14 cellular contexts compared by ENCODE assay signal in the genomic region with DNA sequence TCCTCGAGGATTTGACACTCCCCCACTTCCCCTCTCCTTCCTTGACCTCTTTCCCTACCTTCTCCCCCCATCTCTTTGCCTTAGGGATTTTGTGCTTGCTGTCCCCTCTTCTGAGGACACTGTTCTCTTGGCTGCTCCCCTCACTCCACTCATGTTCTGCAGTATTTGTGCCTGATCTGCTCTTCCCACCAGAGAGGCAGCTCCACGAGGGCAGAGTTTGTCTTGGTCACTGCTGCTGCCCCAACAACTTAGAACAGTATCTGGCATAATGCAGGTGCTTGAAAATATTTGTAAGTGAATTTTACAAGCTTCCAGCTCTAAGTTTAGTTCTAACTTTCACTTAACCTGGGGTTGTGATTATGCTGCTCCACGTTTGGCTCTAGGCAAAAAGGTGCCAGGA. TPM values are rescaled to one million over a fixed set of nuclear protein-coding genes. Genes with fewer than 3 reads are reported as not detected.
DNase-seq lines count a peak whose midpoint lies in the region; ATAC-seq, FAIRE-seq and TF ChIP-seq lines count a peak whose summit lies in the region.
"Had no signal": no experiment of that assay in that cellular context is flagged by ENCODE, and none has a peak within 500 bp of the region (broad histone marks: within the 10 kb centered on the region; RNA-seq: fewer than 3 reads in every experiment).

No MANE protein-coding gene starts in this region.

- intact Hi-C loops in GM12878 (cut with micrococcal nuclease; ENCODE audit: unreplicated experiment), result no loop called here

- no peak for TF ChIP-seq CTCF in GM12878 (IDR thresholded peaks at IDR 0.05 in 2 of 3, conservative IDR thresholded peaks at IDR 0.05 in 1 of 3; ENCODE audit: control insufficient read depth in 2 of 3, extremely low read depth in 1 of 3, insufficient read depth in 1 of 3, low read depth in 3 of 3, low read length in 3 of 3)

- H3K4me1 ChIP-seq in GM12878 (ENCODE audit: control insufficient read depth, insufficient read depth, low read length), result peaks cover 62% of the 10 kb centered on the region
- H3K4me1 ChIP-seq: Caco-2 had no signal

- no peaks in the 10 kb centered on the region for H4K20me1 ChIP-seq in GM12878 (ENCODE audit: control insufficient read depth, insufficient read depth)

- H3K27ac Mint-ChIP-seq in T-helper 1 cell treated with Interleukin-12 subunit alpha and Interleukin-12 subunit beta and Interleukin-4 antibody, amounts not matched to agents 30 μg/mL and 1 μg/mL, for 36 hours, result peak overlapping the region; percentile 95
- H3K27ac Mint-ChIP-seq: H9 had no signal

- H3K27ac ChIP-seq in KOPT-K1 (ENCODE audit: low read depth, low read length, poor library complexity, severe bottlenecking) (peak overlapping the region; percentile 20), GM12878 (ENCODE audit: control insufficient read depth, insufficient read depth) (peak overlapping the region; percentile 89), skin epidermis (peak overlapping the region in 16 of 21 experiments; percentile 8 to 77 (median 53))

- peak overlapping the region; percentile 70 for H3K9ac ChIP-seq in GM12878 (ENCODE audit: control insufficient read depth, insufficient read depth, low read length)

- H3K27me3 ChIP-seq in GM12878 (replicated peaks in 1 of 2; ENCODE audit: control insufficient read depth in 2 of 2, insufficient read depth in 2 of 2, low read length in 1 of 2) (no peaks in the 10 kb centered on the region), H7 (ENCODE audit: control insufficient read depth, insufficient read depth, low read length) (no peaks in the 10 kb centered on the region)

- no peaks in the 10 kb centered on the region for H3K27me3 Mint-ChIP-seq in T-helper 1 cell treated with Interleukin-12 subunit alpha and Interleukin-12 subunit beta and Interleukin-4 antibody, amounts not matched to agents 30 μg/mL and 1 μg/mL, for 36 hours (ENCODE audit: low read depth)

- TF ChIP-seq RAD21 in GM12878 (IDR thresholded peaks at IDR 0.05; ENCODE audit: insufficient read depth, low read depth, low read length), result no peak

- no peaks in the 10 kb centered on the region for H3K9me3 ChIP-seq in KOPT-K1 (ENCODE audit: insufficient read depth, low read length, poor library complexity, severe bottlenecking)
- H3K9me3 ChIP-seq in GM12878 (replicated peaks; ENCODE audit: control insufficient read depth, insufficient read depth, low read length), result no peaks in the 10 kb centered on the region
- H3K9me3 ChIP-seq: Caco-2 had no signal

- peak overlapping the region; percentile 53; the same call in 1 of the 2 replicates for H2AFZ ChIP-seq in GM12878 (ENCODE audit: control insufficient read depth, low read depth, low read length)

- peak overlapping the region; percentile 68 for H3K4me2 ChIP-seq in GM12878 (ENCODE audit: control insufficient read depth, insufficient read depth)

- H3K79me2 ChIP-seq in GM12878 (ENCODE audit: control insufficient read depth, insufficient read depth, low read length), result peaks cover 25% of the 10 kb centered on the region

- RAD21 ChIA-PET in GM12878 (lab: Charles Lee; ENCODE audit: unreplicated experiment), result interaction anchor here (1.5 to 19.4 kb wide), 6 partner anchors 11 to 115 kb away, joined by 4 to 294 read pairs (median 86); partner anchors contain the start of gene WIPF1

- H3K9me3 Mint-ChIP-seq in T-helper 1 cell treated with Interleukin-12 subunit alpha and Interleukin-12 subunit beta and Interleukin-4 antibody, amounts not matched to agents 30 μg/mL and 1 μg/mL, for 36 hours, result no peaks in the 10 kb centered on the region
- H3K9me3 Mint-ChIP-seq: H9 had no signal

- ATAC-seq in GM12878, result no peak

- DNase-seq in T-helper 1 cell (no peak), GM12878 (ENCODE audit: low read depth, low spot score) (no peak), NCI-H1048 (lab: John Stamatoyannopoulos, UW) (no peak), NCI-H526 treated with DMSO at 0.1 percent for 48 hours (lab: John Stamatoyannopoulos, UW) (no peak), H7 (no peak)
- DNase-seq: Caco-2, H9, KBM-7, NCI-H1436, NCI-H526 had no signal

- in situ Hi-C loops in GM12878 (cut with MboI), result no loop called here

- BruUV-seq in GM12878 (replicated peaks; lab: Mats Ljungman, UMichigan), result no TSS peak

- SMC1A ChIA-PET in GM12878 (lab: Charles Lee; ENCODE audit: uncharacterized antibody, unreplicated experiment), result interaction anchor here (0.7 to 31.8 kb wide), 6 partner anchors 2 to 91 kb away, joined by 3 to 537 read pairs (median 457); partner anchors contain the start of gene WIPF1

- H3K4me3 Mint-ChIP-seq in T-helper 1 cell treated with Interleukin-12 subunit alpha and Interleukin-12 subunit beta and Interleukin-4 antibody, amounts not matched to agents 30 μg/mL and 1 μg/mL, for 36 hours, result peak overlapping the region; percentile 69
- H3K4me3 Mint-ChIP-seq: H9 had no signal

- no peak for TF ChIP-seq EP300 in GM12878 (IDR thresholded peaks at IDR 0.05; ENCODE audit: borderline replicate concordance in 1 of 2, control insufficient read depth in 1 of 2, low read depth in 2 of 2, low read length in 2 of 2)

- TF ChIP-seq POLR2A in GM12878 (IDR thresholded peaks at IDR 0.05; ENCODE audit: low read depth, low read length), result no peak

- peaks cover 86% of the 10 kb centered on the region for H3K4me1 Mint-ChIP-seq in T-helper 1 cell treated with Interleukin-12 subunit alpha and Interleukin-12 subunit beta and Interleukin-4 antibody, amounts not matched to agents 30 μg/mL and 1 μg/mL, for 36 hours (ENCODE audit: low read depth)

- H3K4me3 ChIP-seq in GM12878 (0 out of 2 replicates have a peak overlapping the region, but pooled peaks have one; percentile 15), skin epidermis (no peak overlapping the region), H7 (ENCODE audit: insufficient read depth, low read depth, low read length) (no peak overlapping the region)

- CTCF ChIA-PET in GM12878 (lab: Yijun Ruan, JAX), result interaction anchor here (1.6 to 31.2 kb wide), 4 partner anchors 14 to 90 kb away, joined by 5 to 534 read pairs (median 32); no protein-coding TSS in a partner anchor

- H3K36me3 ChIP-seq in KOPT-K1 (ENCODE audit: insufficient read depth, low read length) (peaks cover 35% of the 10 kb centered on the region), GM12878 (ENCODE audit: control insufficient read depth in 2 of 2, insufficient read depth in 2 of 2, low read length in 1 of 2) (0 out of 4 replicates have a peak, but pooled peaks cover 0 to 5% of the 10 kb centered on the region in 2 experiments), H7 (replicated peaks; ENCODE audit: control insufficient read depth, insufficient read depth, low read length) (no peaks in the 10 kb centered on the region)

- POLR2A ChIA-PET in GM12878 (lab: Charles Lee), result interaction anchor here (0.9 to 10.9 kb wide), 6 partner anchors 11 to 79 kb away, joined by 3 to 246 read pairs (median 8); partner anchors contain the start of gene WIPF1

- FAIRE-seq in GM12878 (lab: Jason Lieb, UNC), result no peak
- FAIRE-seq: astrocyte had no signal

- H3K36me3 Mint-ChIP-seq in T-helper 1 cell treated with Interleukin-12 subunit alpha and Interleukin-12 subunit beta and Interleukin-4 antibody, amounts not matched to agents 30 μg/mL and 1 μg/mL, for 36 hours (ENCODE audit: low read depth), result peaks cover 45% of the 10 kb centered on the region

- 8% methylated on average over 3 of the region's 3 CpGs for WGBS in GM12878 (ENCODE audit: insufficient coverage, insufficient replicate concordance, low lambda C conversion rate, missing lambda C conversion rate)

TF ChIP-seq in GM12878, 131 proteins besides CTCF, POLR2A, EP300 and RAD21 (continues in another document):
- TF ChIP-seq NR2C2 (IDR thresholded peaks at IDR 0.05; ENCODE audit: borderline replicate concordance, control insufficient read depth, insufficient read length, low read depth) (no peak), NBN (IDR thresholded peaks at IDR 0.05) (0 out of 2 replicates have a peak, but pooled peaks have one; percentile 33)
- TF ChIP-seq, protein P1, sequence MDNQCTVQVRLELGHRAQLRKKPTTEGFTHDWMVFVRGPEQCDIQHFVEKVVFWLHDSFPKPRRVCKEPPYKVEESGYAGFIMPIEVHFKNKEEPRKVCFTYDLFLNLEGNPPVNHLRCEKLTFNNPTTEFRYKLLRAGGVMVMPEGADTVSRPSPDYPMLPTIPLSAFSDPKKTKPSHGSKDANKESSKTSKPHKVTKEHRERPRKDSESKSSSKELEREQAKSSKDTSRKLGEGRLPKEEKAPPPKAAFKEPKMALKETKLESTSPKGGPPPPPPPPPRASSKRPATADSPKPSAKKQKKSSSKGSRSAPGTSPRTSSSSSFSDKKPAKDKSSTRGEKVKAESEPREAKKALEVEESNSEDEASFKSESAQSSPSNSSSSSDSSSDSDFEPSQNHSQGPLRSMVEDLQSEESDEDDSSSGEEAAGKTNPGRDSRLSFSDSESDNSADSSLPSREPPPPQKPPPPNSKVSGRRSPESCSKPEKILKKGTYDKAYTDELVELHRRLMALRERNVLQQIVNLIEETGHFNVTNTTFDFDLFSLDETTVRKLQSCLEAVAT (IDR thresholded peaks at IDR 0.05), result 0 out of 2 replicates have a peak, but pooled peaks have one; percentile 7

RNA-seq across cellular contexts. Expression of gene WIPF1, which starts 10.0 kb away (rescaled TPM):
- 126 and 131 TPM in 2 replicates for total RNA-seq in GM12878 (2013; cell fraction: nucleolus; rRNA removed)
- total RNA-seq in GM12878 (2014; rRNA removed), result 23.9 and 25.2 TPM in 2 replicates
- total RNA-seq in GM12878 (2014; rRNA removed; fragmentation: Illumina TruSeq; extraction: Trizol), result 52.1 and 57.1 TPM in 2 replicates
- 135 and 141 TPM in 2 replicates for total RNA-seq in GM12878 (2021)
- polyA plus RNA-seq in GM12878 (2011; ENCODE audit: low read depth), result 45.3 TPM
- polyA plus RNA-seq in GM12878 (2011; rRNA removed), result 96.8 and 110 TPM in 2 replicates
- polyA plus RNA-seq in GM12878 (2011; cell fraction: cytosol; rRNA removed), result 103 and 160 TPM in 2 replicates
- 112 and 138 TPM in 2 replicates for polyA plus RNA-seq in GM12878 (2011; cell fraction: nucleus; rRNA removed)
- 115 and 116 TPM in 2 replicates for polyA plus RNA-seq in GM12878 (2012)
- 185 and 188 TPM in 2 replicates for polyA plus RNA-seq in GM12878 (2014; fragmentation: Illumina TruSeq; extraction: Trizol)
- polyA plus RNA-seq in GM12878 (2014; fragmentation: Nextera tagmentation; extraction: Ambion mirVana), result 10 to 100 TPM; 23.1 to 28.6 TPM
- polyA plus RNA-seq in GM12878 (2014; rRNA removed), result 66.7 and 68.8 TPM in 2 replicates
- polyA plus RNA-seq in GM12878 (2016; fragmentation: Nextera tagmentation; extraction: Ambion mirVana), result 10 to 100 TPM; 71.2 to 77.5 TPM
- polyA minus RNA-seq in GM12878 (2011; rRNA and poly(A)+ RNA removed), result 114 and 136 TPM in 2 replicates
- polyA minus RNA-seq in GM12878 (2011; cell fraction: cytosol; rRNA and poly(A)+ RNA removed), result 56.0 and 63.3 TPM in 2 replicates
- 84.1 and 152 TPM in 2 replicates for polyA minus RNA-seq in GM12878 (2011; cell fraction: nucleus; rRNA and poly(A)+ RNA removed)
- 6.9 and 8.2 TPM in 2 replicates for total RNA-seq in H7 (2014; rRNA removed; shearing (Covaris generic))

Comparison
In these comparisons a context has a peak if more than half of its experiments do, and no peak if none do; other contexts are left out.
1. H3K27ac ChIP-seq: peak in every context shown above with its lines; median percentile 89 in GM12878; 53 in skin epidermis; 20 in KOPT-K1.